ENCODE assay signal across 9 cellular contexts in the genomic region with DNA sequence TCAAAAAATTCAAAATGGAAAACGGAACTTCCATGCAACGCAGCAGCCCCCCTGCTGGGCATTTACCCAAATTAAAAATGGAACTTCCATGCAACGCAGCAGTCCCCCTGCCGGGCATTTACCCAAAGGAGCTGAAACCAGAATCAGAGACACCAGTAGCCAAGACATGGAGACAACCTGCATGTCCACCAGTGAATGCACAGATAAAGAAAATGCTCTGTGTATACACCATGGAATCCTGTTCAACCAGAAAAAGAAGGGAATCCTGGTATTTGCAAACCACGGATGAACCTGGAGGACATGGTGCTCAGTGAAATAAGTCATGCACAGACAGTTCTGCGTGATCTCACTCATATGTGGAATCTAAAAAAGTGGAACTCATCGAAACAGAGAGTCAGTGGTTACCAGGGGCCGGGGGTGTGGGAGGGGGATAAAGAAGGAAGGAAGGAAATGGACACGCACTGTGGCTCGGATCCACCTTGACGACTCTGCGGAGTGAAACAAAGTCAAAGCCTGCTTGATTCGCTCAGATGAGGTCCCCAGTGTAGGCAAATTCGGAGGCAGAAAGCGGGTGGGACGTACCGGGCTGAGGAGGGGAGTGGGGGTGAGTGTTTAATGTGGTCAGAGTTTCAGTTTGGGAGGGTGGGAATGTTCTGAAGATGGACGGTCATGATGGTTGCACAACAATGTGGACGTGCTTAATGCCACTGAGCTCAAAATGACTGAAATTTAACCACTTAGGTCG. TPM values are rescaled to one million over a fixed set of nuclear protein-coding genes. Genes with fewer than 3 reads are reported as not detected.
DNase-seq lines count a peak whose midpoint lies in the region; ATAC-seq, FAIRE-seq and TF ChIP-seq lines count a peak whose summit lies in the region.
"Had no signal": no experiment of that assay in that cellular context is flagged by ENCODE, and none has a peak within 500 bp of the region (broad histone marks: within the 10 kb centered on the region; RNA-seq: fewer than 3 reads in every experiment).

No MANE protein-coding gene starts in this region.

- H2BK5ac ChIP-seq in H1 (ENCODE audit: low read depth, low read length) = no peak overlapping the region

- H4K5ac ChIP-seq in H1 (ENCODE audit: insufficient read length, low read depth, low read length) = no peak overlapping the region

- CTCF ChIA-PET in H1 (lab: Charles Lee; ENCODE audit: partially characterized antibody) = interaction anchor here (1.4 to 2.3 kb wide), 4 partner anchors 8 to 34 kb away, joined by 3 to 12 read pairs (median 4); no protein-coding TSS in a partner anchor

- no peak overlapping the region for H4K8ac ChIP-seq in H1 (ENCODE audit: extremely low read depth, insufficient read depth, low read length)

- no peak overlapping the region for H2BK12ac ChIP-seq in H1 (ENCODE audit: low read depth, low read length)

- TF ChIP-seq RAD21 in H1 (IDR thresholded peaks at IDR 0.05 in 1 of 2, conservative IDR thresholded peaks at IDR 0.05 in 1 of 2; ENCODE audit: low read depth in 2 of 2, low read length in 2 of 2) = no peak

- no peak overlapping the region for H3K23ac ChIP-seq in H1 (ENCODE audit: insufficient read length)

- peaks cover 0 to 16% (median 11%) of the 10 kb centered on the region in 4 experiments; a peak in 5 of 7 replicates for H3K4me1 ChIP-seq in H1 (replicated peaks in 1 of 4; ENCODE audit: control insufficient read depth in 3 of 4, insufficient read depth in 4 of 4, low read length in 3 of 4)

- H3K79me2 ChIP-seq in H1 (ENCODE audit: control insufficient read depth in 1 of 2, insufficient read depth in 2 of 2, low read length in 2 of 2) = no peaks in the 10 kb centered on the region

- no peak overlapping the region for H2AK5ac ChIP-seq in H1 (ENCODE audit: low read depth, low read length)

- H3K4me3 ChIP-seq in H1 (ENCODE audit: extremely low read depth in 1 of 4, insufficient read depth in 2 of 4, low read depth in 3 of 4, low read length in 4 of 4) = no peak overlapping the region

- no peak overlapping the region for H2BK15ac ChIP-seq in H1 (ENCODE audit: low read length)

- ATAC-seq in GM21423 (IDR thresholded peaks at IDR 0.05; ENCODE audit: unreplicated experiment) (peak; percentile 45), HG03558 (IDR thresholded peaks at IDR 0.05; ENCODE audit: extremely low read depth, unreplicated experiment) (peak; percentile 31)

- no peak overlapping the region for H3K27ac ChIP-seq in H1 (ENCODE audit: low read depth, low read length)

- H4K91ac ChIP-seq in H1 (replicated peaks; ENCODE audit: insufficient read length, low read length) = no peak overlapping the region

- H3K9me3 ChIP-seq in H1 (ENCODE audit: insufficient read depth in 2 of 2, low read depth in 1 of 2, low read length in 1 of 2) = no peaks in the 10 kb centered on the region

- no peak for TF ChIP-seq EP300 in H1 (IDR thresholded peaks at IDR 0.05; ENCODE audit: borderline replicate concordance in 1 of 2, low read depth in 2 of 2, low read length in 2 of 2)

- FAIRE-seq in GM12891 (lab: Jason Lieb, UNC) (peak; percentile 98), H1 (lab: Jason Lieb, UNC) (no peak)

- no peaks in the 10 kb centered on the region for H4K20me1 ChIP-seq in H1 (replicated peaks in 1 of 2; ENCODE audit: control insufficient read depth in 1 of 2, insufficient read depth in 2 of 2, low read length in 2 of 2)

- WGBS in H1 (ENCODE audit: extremely low coverage in 1 of 2, insufficient coverage in 1 of 2, insufficient read length in 1 of 2, insufficient replicate concordance in 2 of 2, low coverage in 1 of 2, low lambda C conversion rate in 2 of 2, missing lambda C conversion rate in 1 of 2), 2 experiments = 87% methylated on average over 20 of the region's 20 CpGs; no CpG with 5 or more reads in 1 of the 2 experiments

- peak; percentile 56 for DNase-seq in GM12891 (ENCODE audit: insufficient read length, low spot score)
- no peak for DNase-seq in H1 (ENCODE audit: low read depth in 1 of 2, low spot score in 2 of 2)
- DNase-seq in amniotic stem cell (lab: John Stamatoyannopoulos, UW) = no peak
- DNase-seq in retina = no peak
- DNase-seq in NCI-H2196 treated with DMSO at 0.1 percent for 48 hours (lab: John Stamatoyannopoulos, UW; ENCODE audit: unreplicated experiment) = no peak
- no peak for DNase-seq in NCI-H1694 treated with DMSO at 0.1 percent for 48 hours (lab: John Stamatoyannopoulos, UW)
- DNase-seq: anterior cingulate cortex had no signal

- H3K14ac ChIP-seq in H1 (ENCODE audit: insufficient read length) = no peak overlapping the region

- H3K9ac ChIP-seq in H1 (replicated peaks in 1 of 4; ENCODE audit: extremely low read depth in 1 of 4, low read depth in 3 of 4, low read length in 3 of 4) = no peak overlapping the region

- no peak overlapping the region for H3K18ac ChIP-seq in H1 (ENCODE audit: extremely low read depth, low read length)

- no peaks in the 10 kb centered on the region for H3K23me2 ChIP-seq in H1 (ENCODE audit: low read depth, low read length)

- H2BK20ac ChIP-seq in H1 (ENCODE audit: low read length) = no peak overlapping the region

- no peaks in the 10 kb centered on the region for H3K36me3 ChIP-seq in H1 (ENCODE audit: control insufficient read depth in 2 of 4, insufficient read depth in 4 of 4, low read length in 3 of 4)

- no peaks in the 10 kb centered on the region for H3K79me1 ChIP-seq in H1 (ENCODE audit: low read depth, low read length)

- no peak overlapping the region for H2AFZ ChIP-seq in H1 (ENCODE audit: low read length)

- H2BK120ac ChIP-seq in H1 (replicated peaks; ENCODE audit: low read depth, low read length) = no peak overlapping the region

- TF ChIP-seq POLR2A in GM12891 (IDR thresholded peaks at IDR 0.05; ENCODE audit: low read depth, low read length) = no peak; the same call in 1 of the 2 replicates
- TF ChIP-seq POLR2A in H1 (IDR thresholded peaks at IDR 0.05; ENCODE audit: control extremely low read depth in 1 of 2, low read depth in 2 of 2, low read length in 2 of 2) = no peak

- no peak overlapping the region for H3K4ac ChIP-seq in H1 (replicated peaks; ENCODE audit: insufficient read length, low read depth, low read length)

- H3K56ac ChIP-seq in H1 (replicated peaks; ENCODE audit: insufficient read length, low read depth, low read length) = no peak overlapping the region

- POLR2A ChIA-PET in H1 (lab: Charles Lee; ENCODE audit: partially characterized antibody) = interaction anchor here (0.6 kb wide), 1 partner anchor 153 kb away, joined by 3 read pairs; no protein-coding TSS in a partner anchor

- no peak for TF ChIP-seq CTCF in H1 (IDR thresholded peaks at IDR 0.05; ENCODE audit: control extremely low read depth in 1 of 3, insufficient read depth in 1 of 3, low read depth in 1 of 3, low read length in 3 of 3)

- peaks cover 0 to 1% (median 0%) of the 10 kb centered on the region in 4 experiments; a peak in 3 of 7 replicates for H3K27me3 ChIP-seq in H1 (replicated peaks in 1 of 4; ENCODE audit: control insufficient read depth in 3 of 4, extremely low read depth in 1 of 4, insufficient read depth in 3 of 4, low read length in 3 of 4)

- H3K4me2 ChIP-seq in H1 (ENCODE audit: insufficient read depth in 1 of 2, low read depth in 2 of 2, low read length in 2 of 2) = no peak overlapping the region

TF ChIP-seq in GM12891, 5 proteins besides CTCF, POLR2A, EP300 and RAD21:
- TF ChIP-seq POLR2AphosphoS5 (IDR thresholded peaks at IDR 0.05; ENCODE audit: low read depth, low read length) = 0 out of 2 replicates have a peak, but pooled peaks have one; percentile 17
- TF ChIP-seq POU2F2 (IDR thresholded peaks at IDR 0.05; ENCODE audit: low read depth, low read length) = peak; percentile 85; the same call in 1 of the 2 replicates
- peak; percentile 71 for TF ChIP-seq SPI1 (IDR thresholded peaks at IDR 0.05; ENCODE audit: low read depth, low read length)
- TF ChIP-seq PAX5 (IDR thresholded peaks at IDR 0.05; ENCODE audit: insufficient read depth, low read length, severe bottlenecking) = peak; percentile 97
- TF ChIP-seq TAF1 (IDR thresholded peaks at IDR 0.05; ENCODE audit: low read depth, low read length) = no peak
TF ChIP-seq in GM12891: peak in this region for 4.

TF ChIP-seq in H1, 55 proteins besides CTCF, POLR2A, EP300 and RAD21:
- no peak for TF ChIP-seq ATF2 (IDR thresholded peaks at IDR 0.05; ENCODE audit: low read length)
- TF ChIP-seq MAX (IDR thresholded peaks at IDR 0.05) = no peak
- TF ChIP-seq, protein P1, sequence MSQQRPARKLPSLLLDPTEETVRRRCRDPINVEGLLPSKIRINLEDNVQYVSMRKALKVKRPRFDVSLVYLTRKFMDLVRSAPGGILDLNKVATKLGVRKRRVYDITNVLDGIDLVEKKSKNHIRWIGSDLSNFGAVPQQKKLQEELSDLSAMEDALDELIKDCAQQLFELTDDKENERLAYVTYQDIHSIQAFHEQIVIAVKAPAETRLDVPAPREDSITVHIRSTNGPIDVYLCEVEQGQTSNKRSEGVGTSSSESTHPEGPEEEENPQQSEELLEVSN (IDR thresholded peaks at IDR 0.05) = peak; percentile 43; the same call in 1 of the 2 replicates

RNA-seq across cellular contexts. Expression of gene EXOC3, which starts 40.2 kb away (rescaled TPM):
- polyA plus RNA-seq in GM12891 (2012; ENCODE audit: low read depth, missing spikeins) = 46.1 TPM
- 27.5 and 30.0 TPM in 2 replicates for total RNA-seq in H1 (2021; fragmentation: NEBNext Ultra II Directional; extraction: Animal tissue kit (Norgen Biotek cat#: 25700))
- polyA plus RNA-seq in H1 (2011; rRNA removed) = 14.4 and 19.5 TPM in 2 replicates
- 17.3 TPM for polyA plus RNA-seq in H1 (2011; cell fraction: cytosol; rRNA removed)
- polyA plus RNA-seq in H1 (2011; cell fraction: nucleus; rRNA removed) = 38.7 TPM
- polyA plus RNA-seq in H1 (2012, experiment 1 of 2) = 24.9 to 34.9 TPM (median 31.8 TPM) in 4 replicates
- polyA plus RNA-seq in H1 (2012, experiment 2 of 2) = 19.3 TPM
- polyA plus RNA-seq in H1 (2013, experiment 1 of 2) = 16.3 TPM
- 14.9 TPM for polyA plus RNA-seq in H1 (2013, experiment 2 of 2)
- 16.7 and 19.2 TPM in 2 replicates for polyA minus RNA-seq in H1 (2011; rRNA and poly(A)+ RNA removed)
- polyA minus RNA-seq in H1 (2011; cell fraction: cytosol; rRNA and poly(A)+ RNA removed) = 12.9 TPM
- 14.7 TPM for polyA minus RNA-seq in H1 (2011; cell fraction: nucleus; rRNA and poly(A)+ RNA removed)
